Comparison of ENCODE assay signal across 8 cellular contexts in genomic region chr17:81926451-81927144, GRCh38. TPM values are rescaled to one million over a fixed set of nuclear protein-coding genes. Genes with fewer than 3 reads are reported as not detected.
A peak's percentile ranks its signal among the peaks of the same experiment; 100 is the strongest.
DNase-seq lines count a peak whose midpoint lies in the region; ATAC-seq and TF ChIP-seq lines count a peak whose summit lies in the region.

No MANE protein-coding gene starts in this region.

- H3K27ac Mint-ChIP-seq in activated naive CD8-positive, alpha-beta T cell: peak overlapping the region; percentile 90

- no peaks in the 10 kb centered on the region for H3K27me3 Mint-ChIP-seq in activated naive CD8-positive, alpha-beta T cell

- intact Hi-C loops in ovary (cut with DNase I): no loop called here
- intact Hi-C loops in upper lobe of right lung (cut with DNase I): no loop called here

- no peak for TF ChIP-seq EP300 in ovary (IDR thresholded peaks at IDR 0.05)

- no peaks in the 10 kb centered on the region for H3K9me3 Mint-ChIP-seq in activated naive CD8-positive, alpha-beta T cell (ENCODE audit: low read depth)

- H3K27ac ChIP-seq in 22Rv1 (peak overlapping the region; percentile 85), ovary (peak overlapping the region; percentile 86 to 87), upper lobe of right lung (peak overlapping the region; percentile 90)

- no peak for TF ChIP-seq CTCF in 22Rv1 (IDR thresholded peaks at IDR 0.05)
- no peak for TF ChIP-seq CTCF in ovary (IDR thresholded peaks at IDR 0.05)
- no peak for TF ChIP-seq CTCF in upper lobe of right lung (IDR thresholded peaks at IDR 0.05)

- H3K36me3 ChIP-seq in ovary (no peaks in the 10 kb centered on the region), upper lobe of right lung (peaks cover 3% of the 10 kb centered on the region)

- H3K4me1 Mint-ChIP-seq in activated naive CD8-positive, alpha-beta T cell (ENCODE audit: low read depth): peaks cover 23% of the 10 kb centered on the region

- no peaks in the 10 kb centered on the region for H3K36me3 Mint-ChIP-seq in activated naive CD8-positive, alpha-beta T cell

- peaks cover 26% of the 10 kb centered on the region for H3K4me1 ChIP-seq in ovary (ENCODE audit: insufficient read depth)
- H3K4me1 ChIP-seq in upper lobe of right lung: peaks cover 41% of the 10 kb centered on the region

- 0 to 1% (median 1%) methylated on average over 36 to 44 of the region's 44 CpGs for WGBS in ovary, 3 donors

- H3K9me3 ChIP-seq in ovary: no peaks in the 10 kb centered on the region
- no peaks in the 10 kb centered on the region for H3K9me3 ChIP-seq in upper lobe of right lung

- H3K4me3 ChIP-seq in ovary: peak overlapping the region; percentile 92
- peak overlapping the region; percentile 86 for H3K4me3 ChIP-seq in upper lobe of right lung

- DNase-seq in SK-MEL-5 (ENCODE audit: low read depth, low spot score) (peak; percentile 87), glomerular visceral epithelial cell (ENCODE audit: extremely low spot score) (peak; percentile 89), ovary (peak; percentile 68 to 78 (median 75)), upper lobe of right lung (peak; percentile 87)

- H3K4me3 Mint-ChIP-seq in activated naive CD8-positive, alpha-beta T cell: peak overlapping the region; percentile 90

- ATAC-seq in GM18498 (IDR thresholded peaks at IDR 0.05; ENCODE audit: unreplicated experiment) (peak; percentile 20), HG03460 (IDR thresholded peaks at IDR 0.05; ENCODE audit: unreplicated experiment) (peak; percentile 28), upper lobe of right lung (peak; percentile 64)

- TF ChIP-seq POLR2A in ovary (IDR thresholded peaks at IDR 0.05): no peak

- in situ Hi-C loops in SK-MEL-5 (cut with HindIII; ENCODE audit: low pct_unique_long_range_greater_than_20kb, low sequenced_read_pairs): no loop called here

- H3K27me3 ChIP-seq in ovary (no peaks in the 10 kb centered on the region), upper lobe of right lung (no peaks in the 10 kb centered on the region)

RNA-seq across cellular contexts. Expression of gene MAFG, which starts 0.9 kb away (rescaled TPM):
- total RNA-seq in SK-MEL-5 (2014; rRNA removed; shearing (Covaris generic)): 73.1 and 73.9 TPM in 2 replicates
- 87.7 and 103 TPM in 2 replicates for polyA plus RNA-seq in SK-MEL-5 (2015; cell fraction: cytosol; rRNA removed)
- polyA plus RNA-seq in SK-MEL-5 (2015; cell fraction: nucleus; rRNA removed): 208 and 264 TPM in 2 replicates
- total RNA-seq in ovary (10 to 100 TPM; 10.6 to 21.1 (median 16.3) TPM), upper lobe of right lung (35.9 TPM)
- 10 to 100 TPM in 1 of 2 donors, 1 to 10 TPM in 1; 9.5 to 11.8 TPM for polyA plus RNA-seq in ovary

RNA-seq across cellular contexts. Expression of gene SIRT7, which starts 8.6 kb away (rescaled TPM):
- total RNA-seq in SK-MEL-5 (2014; rRNA removed; shearing (Covaris generic)): 23.6 and 24.7 TPM in 2 replicates
- polyA plus RNA-seq in SK-MEL-5 (2015; cell fraction: cytosol; rRNA removed): 36.4 and 38.9 TPM in 2 replicates
- 254 and 490 TPM in 2 replicates for polyA plus RNA-seq in SK-MEL-5 (2015; cell fraction: nucleus; rRNA removed)
- total RNA-seq in ovary (10 to 100 TPM; 12.6 to 17.7 (median 15.5) TPM), upper lobe of right lung (27.5 TPM)
- 10 to 100 TPM in 1 of 2 donors, 1 to 10 TPM in 1; 3.4 to 15.2 TPM for polyA plus RNA-seq in ovary

RNA-seq across cellular contexts. Expression of gene PYCR1, which starts 10.5 kb away (rescaled TPM):
- total RNA-seq in SK-MEL-5 (2014; rRNA removed; shearing (Covaris generic)): 335 and 351 TPM in 2 replicates
- 576 and 620 TPM in 2 replicates for polyA plus RNA-seq in SK-MEL-5 (2015; cell fraction: cytosol; rRNA removed)
- 503 and 634 TPM in 2 replicates for polyA plus RNA-seq in SK-MEL-5 (2015; cell fraction: nucleus; rRNA removed)
- 100 to 1,000 TPM in 1 of 7 donors, 10 to 100 TPM in 2, 1 to 10 TPM in 4; 1.5 to 119 (median 9.4) TPM for total RNA-seq in ovary
- 1 to 10 TPM; 6.1 to 8.1 TPM for polyA plus RNA-seq in ovary
- total RNA-seq in upper lobe of right lung: 19.0 TPM

RNA-seq across cellular contexts. Expression of gene PCYT2, which starts 15.4 kb away (rescaled TPM):
- 86.6 and 105 TPM in 2 replicates for total RNA-seq in SK-MEL-5 (2014; rRNA removed; shearing (Covaris generic))
- polyA plus RNA-seq in SK-MEL-5 (2015; cell fraction: cytosol; rRNA removed): 96.6 and 114 TPM in 2 replicates
- 274 and 320 TPM in 2 replicates for polyA plus RNA-seq in SK-MEL-5 (2015; cell fraction: nucleus; rRNA removed)
- total RNA-seq in ovary (10 to 100 TPM; 12.6 to 71.4 (median 25.7) TPM), upper lobe of right lung (46.1 TPM)
- 10 to 100 TPM; 20.6 to 29.7 TPM for polyA plus RNA-seq in ovary

RNA-seq across cellular contexts. Expression of gene MYADML2, which starts 20.4 kb away (rescaled TPM):
- not detected in 2 replicates for total RNA-seq in SK-MEL-5 (2014; rRNA removed; shearing (Covaris generic))
- polyA plus RNA-seq in SK-MEL-5 (2015; cell fraction: cytosol; rRNA removed): not detected in 2 replicates
- not detected in 2 replicates for polyA plus RNA-seq in SK-MEL-5 (2015; cell fraction: nucleus; rRNA removed)
- not detected for total RNA-seq in ovary
- not detected for polyA plus RNA-seq in ovary
- total RNA-seq in upper lobe of right lung: not detected

Comparison
In these comparisons a context has a peak if more than half of its experiments do, and no peak if none do; other contexts are left out.
1. Peak in every context shown above with its lines: DNase-seq, ATAC-seq, H3K4me3 ChIP-seq and H3K27ac ChIP-seq.